8 cellular contexts compared by ENCODE assay signal in genomic region chr10:18650618-18651017, GRCh38. TPM values are rescaled to one million over a fixed set of nuclear protein-coding genes. Genes with fewer than 3 reads are reported as not detected.
A peak's percentile ranks its signal among the peaks of the same experiment; 100 is the strongest.
DNase-seq lines count a peak whose midpoint lies in the region; ATAC-seq and TF ChIP-seq lines count a peak whose summit lies in the region.

No MANE protein-coding gene starts in this region.

- ATAC-seq in right lobe of liver (peak in 2 of 4 donors; percentile 2 to 11), HG03196 (IDR thresholded peaks at IDR 0.05; ENCODE audit: unreplicated experiment) (no peak)

- TF ChIP-seq POLR2A in adrenal gland (IDR thresholded peaks at IDR 0.05) (no peak), right lobe of liver (IDR thresholded peaks at IDR 0.05) (peak; percentile 14)

- DNase-seq in activated naive CD4-positive, alpha-beta T cell treated with anti-CD3 and anti-CD28 coated beads, Interleukin-2, amount 50 U/mL, for 16 hours: no peak
- DNase-seq in adrenal gland (no peak), right lobe of liver (no peak), NOMO-1 treated with DMSO at 0.1 percent for 48 hours (lab: John Stamatoyannopoulos, UW; ENCODE audit: unreplicated experiment) (no peak), HuH-7 (ENCODE audit: low spot score) (no peak)

- H3K4me3 Mint-ChIP-seq in activated naive CD4-positive, alpha-beta T cell treated with anti-CD3 and anti-CD28 coated beads, Interleukin-2, amount 50 U/mL, for 24 hours: peak overlapping the region; percentile 96

- H3K4me1 Mint-ChIP-seq in activated naive CD4-positive, alpha-beta T cell treated with anti-CD3 and anti-CD28 coated beads, Interleukin-2, amount 50 U/mL, for 24 hours: peaks cover 47% of the 10 kb centered on the region

- H3K9me3 Mint-ChIP-seq in activated naive CD4-positive, alpha-beta T cell treated with anti-CD3 and anti-CD28 coated beads, Interleukin-2, amount 50 U/mL, for 24 hours: no peaks in the 10 kb centered on the region

- H3K27me3 ChIP-seq in adrenal gland (no peaks in the 10 kb centered on the region), right lobe of liver (no peaks in the 10 kb centered on the region)

- intact Hi-C loops in adrenal gland (cut with DNase I) (no loop called here), right lobe of liver (cut with DNase I) (no loop called here)

- TF ChIP-seq CTCF in adrenal gland (IDR thresholded peaks at IDR 0.05): no peak
- TF ChIP-seq CTCF in right lobe of liver (IDR thresholded peaks at IDR 0.05): no peak

- H3K27ac ChIP-seq in adrenal gland: peak overlapping the region in 1 of 5 donors; percentile 93
- H3K27ac ChIP-seq in right lobe of liver: peak overlapping the region; percentile 92 to 95 (median 92)
- H3K27ac ChIP-seq in urinary bladder (ENCODE audit: low read depth): no peak overlapping the region

- H3K36me3 Mint-ChIP-seq in activated naive CD4-positive, alpha-beta T cell treated with anti-CD3 and anti-CD28 coated beads, Interleukin-2, amount 50 U/mL, for 24 hours: peaks cover 4% of the 10 kb centered on the region

- WGBS in adrenal gland, 4 donors: 1 to 3% (median 1%) methylated on average over 4 of the region's 4 CpGs
- 5% methylated on average over 4 of the region's 4 CpGs for WGBS in right lobe of liver (ENCODE audit: insufficient coverage, low coverage, low lambda C conversion rate, missing lambda C conversion rate)
- WGBS in urinary bladder: under 1% methylated on average over 4 of the region's 4 CpGs

- no peaks in the 10 kb centered on the region for H3K27me3 Mint-ChIP-seq in activated naive CD4-positive, alpha-beta T cell treated with anti-CD3 and anti-CD28 coated beads, Interleukin-2, amount 50 U/mL, for 24 hours

- H3K4me1 ChIP-seq in adrenal gland (replicated peaks in 1 of 2) (peaks cover 17 to 18% of the 10 kb centered on the region in 2 donors), right lobe of liver (peaks cover 0 to 22% (median 6%) of the 10 kb centered on the region in 4 donors), urinary bladder (ENCODE audit: insufficient read depth) (no peaks in the 10 kb centered on the region)

- H3K27ac Mint-ChIP-seq in activated naive CD4-positive, alpha-beta T cell treated with anti-CD3 and anti-CD28 coated beads, Interleukin-2, amount 50 U/mL, for 24 hours: peak overlapping the region; percentile 97

- H3K4me3 ChIP-seq in adrenal gland: peak overlapping the region; percentile 34 to 88 (median 66)
- peak overlapping the region; percentile 64 to 73 (median 64) for H3K4me3 ChIP-seq in right lobe of liver
- peak overlapping the region; percentile 69 for H3K4me3 ChIP-seq in urinary bladder (ENCODE audit: low read depth, low read length)

- H3K9me3 ChIP-seq in adrenal gland (replicated peaks in 1 of 3) (no peaks in the 10 kb centered on the region), right lobe of liver (no peaks in the 10 kb centered on the region)

- peaks cover 0 to 3% of the 10 kb centered on the region in 2 donors for H3K36me3 ChIP-seq in adrenal gland (replicated peaks in 1 of 2)
- peaks cover 0 to 7% (median 0%) of the 10 kb centered on the region in 4 donors for H3K36me3 ChIP-seq in right lobe of liver
- H3K36me3 ChIP-seq in urinary bladder (ENCODE audit: insufficient read depth): peaks cover 2% of the 10 kb centered on the region

RNA-seq across cellular contexts. Expression of gene NSUN6, which starts 0.8 kb away (rescaled TPM):
- total RNA-seq in adrenal gland (10 to 100 TPM in 5 of 8 donors, 1 to 10 TPM in 3; 5.1 to 24.7 (median 12.9) TPM), right lobe of liver (10 to 100 TPM; 19.0 to 34.0 (median 27.9) TPM), urinary bladder (42.0 TPM)
- polyA plus RNA-seq in adrenal gland (10 to 100 TPM; 14.9 to 33.3 (median 24.7) TPM), urinary bladder (6.0 TPM)

RNA-seq across cellular contexts. Expression of gene ARL5B, which starts 8.6 kb away (rescaled TPM):
- total RNA-seq in adrenal gland (10 to 100 TPM in 4 of 8 donors, 1 to 10 TPM in 4; 2.5 to 21.0 (median 10.0) TPM), right lobe of liver (10 to 100 TPM in 4 of 6 experiments, 1 to 10 TPM in 2; 7.9 to 32.6 (median 20.4) TPM), urinary bladder (69.8 TPM)
- polyA plus RNA-seq in adrenal gland (10 to 100 TPM in 1 of 3 donors, 1 to 10 TPM in 2; 1.6 to 10.9 (median 2.1) TPM), urinary bladder (4.7 TPM)
